In genomic region chr12:25151476-25151875, GRCh38 we compare ENCODE assay signal across 9 cellular contexts. TPM values are rescaled to one million over a fixed set of nuclear protein-coding genes. Genes with fewer than 3 reads are reported as not detected.
A peak's percentile ranks its signal among the peaks of the same experiment; 100 is the strongest.
DNase-seq lines count a peak whose midpoint lies in the region; ATAC-seq, FAIRE-seq and TF ChIP-seq lines count a peak whose summit lies in the region.
"Had no signal": no experiment of that assay in that cellular context is flagged by ENCODE, and none has a peak within 500 bp of the region (broad histone marks: within the 10 kb centered on the region; RNA-seq: fewer than 3 reads in every experiment).

No MANE protein-coding gene starts in this region.

- no peak overlapping the region for H3K4me3 ChIP-seq in AG04450 (ENCODE audit: low read depth, low read length)
- no peak overlapping the region for H3K4me3 ChIP-seq in coronary artery
- no peak overlapping the region for H3K4me3 ChIP-seq in HepG2 (replicated peaks in 1 of 3; ENCODE audit: insufficient read depth in 1 of 3, low read depth in 2 of 3, low read length in 3 of 3)

- FAIRE-seq in HepG2 (lab: Jason Lieb, UNC) = no peak
- FAIRE-seq: G401.6 had no signal

- no peak for TF ChIP-seq RAD21 in HepG2 (CRISPR knock-in tag; IDR thresholded peaks at IDR 0.05)

- H3K4me1 ChIP-seq in HepG2 (ENCODE audit: insufficient read depth, low read length) = peaks cover 5% of the 10 kb centered on the region; the same call in 1 of the 2 replicates

- WGBS in HepG2 (ENCODE audit: low lambda C conversion rate) = 5% methylated on average over 5 of the region's 5 CpGs

- no TSS peak for BruUV-seq in HepG2 (replicated peaks; lab: Mats Ljungman, UMichigan)

- H3K27me3 ChIP-seq in AG04450 (ENCODE audit: control insufficient read depth, insufficient read depth, low read length) (no peaks in the 10 kb centered on the region), HepG2 (ENCODE audit: control insufficient read depth in 1 of 2, insufficient read depth in 2 of 2, low read length in 2 of 2) (no peaks in the 10 kb centered on the region)

- in situ Hi-C loops in HepG2 (cut with HindIII; ENCODE audit: extremely low pct_ligation_motif_present, low pct_unique_long_range_greater_than_20kb) = no loop called here

- H3K4me2 ChIP-seq in HepG2 (ENCODE audit: low read depth, low read length) = no peak overlapping the region

- CTCF ChIA-PET in AG04450 (lab: Charles Lee) = interaction anchor here (0.7 to 6.0 kb wide), 6 partner anchors 45 to 285 kb away, joined by 3 to 76 read pairs (median 3); no protein-coding TSS in a partner anchor
- CTCF ChIA-PET in HepG2 (lab: Yijun Ruan, JAX; ENCODE audit: low intra/inter-chr PET ratio, low total read pairs) = no interaction called here

- TF ChIP-seq CTCF in AG04450 (IDR thresholded peaks at IDR 0.05; ENCODE audit: low read depth, low read length) (no peak), coronary artery (IDR thresholded peaks at IDR 0.05) (no peak), HepG2 (CRISPR knock-in tag; IDR thresholded peaks at IDR 0.05) (no peak)

- ATAC-seq in HepG2 = no peak

- no peaks in the 10 kb centered on the region for H4K20me1 ChIP-seq in HepG2 (ENCODE audit: insufficient read depth, low read length)

- H3K79me2 ChIP-seq in HepG2 (ENCODE audit: insufficient read depth, low read length) = no peaks in the 10 kb centered on the region

- no peak for TF ChIP-seq POLR2A in HepG2 (IDR thresholded peaks at IDR 0.05; ENCODE audit: insufficient read depth in 1 of 2, low read depth in 2 of 2, low read length in 2 of 2)

- POLR2A ChIA-PET in AG04450 (lab: Yijun Ruan, JAX) = interaction anchor here (0.6 to 1.3 kb wide), 4 partner anchors 9 to 232 kb away, joined by 3 to 7 read pairs (median 4); partner anchors contain the start of genes DNAI7 and ETFRF1
- POLR2A ChIA-PET in HepG2 (lab: Yijun Ruan, JAX) = no interaction called here

- intact Hi-C loops in HepG2 (cut with micrococcal nuclease; ENCODE audit: unreplicated experiment) = no loop called here

- H3K27ac ChIP-seq in AG04450 (ENCODE audit: low read depth, low read length) (peak overlapping the region; percentile 77), coronary artery (peak overlapping the region in 1 of 2 donors; percentile 56), HepG2 (ENCODE audit: extremely low read length, insufficient read depth, low read length) (no peak overlapping the region)

- H3K9me3 ChIP-seq in AG04450 (ENCODE audit: control insufficient read depth, insufficient read depth, low read length) = no peaks in the 10 kb centered on the region
- H3K9me3 ChIP-seq in HepG2 (ENCODE audit: low read length) = no peaks in the 10 kb centered on the region

- no peak overlapping the region for H3K9ac ChIP-seq in HepG2 (ENCODE audit: insufficient read depth, low read depth, low read length)

- peak; percentile 98 for DNase-seq in AG04450 (ENCODE audit: low read depth, low spot score)
- DNase-seq in LHCN-M2 (ENCODE audit: low read depth) = peak; percentile 90
- peak; percentile 76 for DNase-seq in coronary artery (ENCODE audit: low spot score)
- no peak for DNase-seq in HepG2 (ENCODE audit: low spot score)
- DNase-seq in OCI-M1 (lab: John Stamatoyannopoulos, UW) = no peak
- DNase-seq in activated CD4-positive, CD25-positive, alpha-beta regulatory T cell treated with anti-CD3 and anti-CD28 coated beads, Interleukin-2, amount 50 U/mL, for 72 hours = no peak
- no peak for DNase-seq in NCI-H526 (lab: John Stamatoyannopoulos, UW)
- DNase-seq in stimulated activated CD4-positive, alpha-beta T cell treated with anti-CD3 and anti-CD28 coated beads, Interleukin-1b, Interleukin-23, amount 100 ng/mL, for 48 hours = no peak

- no peak for TF ChIP-seq EP300 in HepG2 (IDR thresholded peaks at IDR 0.05; ENCODE audit: low read depth in 2 of 2, low read length in 2 of 2)
- TF ChIP-seq EP300 in HepG2 (CRISPR knock-in tag; IDR thresholded peaks at IDR 0.05; ENCODE audit: borderline replicate concordance) = no peak

- no peaks in the 10 kb centered on the region for H3K36me3 ChIP-seq in HepG2 (replicated peaks in 1 of 2; ENCODE audit: control insufficient read depth in 1 of 2, insufficient read depth in 2 of 2, low read length in 2 of 2)

- no peak overlapping the region for H2AFZ ChIP-seq in HepG2 (ENCODE audit: low read length)

TF ChIP-seq in HepG2, 621 proteins besides CTCF, POLR2A, EP300 and RAD21 (continues in another document):
- TF ChIP-seq DNMT1 (CRISPR knock-in tag; IDR thresholded peaks at IDR 0.05) (no peak), ZNF850 (CRISPR knock-in tag; conservative IDR thresholded peaks at IDR 0.05) (no peak), CREB1 (IDR thresholded peaks at IDR 0.05) (peak; percentile 81), CREB1 (CRISPR knock-in tag; IDR thresholded peaks at IDR 0.05) (no peak), ATF7 (IDR thresholded peaks at IDR 0.05) (peak; percentile 70), ATF7 (CRISPR knock-in tag; IDR thresholded peaks at IDR 0.05) (no peak), ZNF367 (CRISPR knock-in tag; IDR thresholded peaks at IDR 0.05; ENCODE audit: borderline replicate concordance) (no peak), ZMYM3 (CRISPR knock-in tag; IDR thresholded peaks at IDR 0.05) (no peak)

RNA-seq across cellular contexts. Expression of gene DNAI7, which starts 43.5 kb away (rescaled TPM):
- polyA plus RNA-seq in AG04450 (2011; rRNA removed) = 0.11 and 0.26 TPM in 2 replicates
- polyA minus RNA-seq in AG04450 (2011; rRNA and poly(A)+ RNA removed) = 0.09 TPM in 1 of 2 replicates, not detected in the other
- 0.11 and 0.83 TPM in 2 replicates for total RNA-seq in LHCN-M2 (2014; rRNA removed)
- polyA plus RNA-seq in LHCN-M2 (2012) = 0.07 TPM
- 0.04 TPM in 1 of 2 replicates, not detected in the other for total RNA-seq in HepG2 (2016; rRNA removed; fragmentation: Illumina TruSeq; extraction: Trizol)
- total RNA-seq in HepG2 (2016; cell fraction: cytosol; rRNA removed; fragmentation: Illumina TruSeq; extraction: Trizol; ENCODE audit: low read depth) = 0.10 TPM in 1 of 2 replicates, not detected in the other
- not detected in 2 replicates for total RNA-seq in HepG2 (2016; cell fraction: insoluble cytoplasmic fraction; rRNA removed; fragmentation: Illumina TruSeq; extraction: Trizol)
- 0.07 and 0.12 TPM in 2 replicates for total RNA-seq in HepG2 (2016; cell fraction: membrane; rRNA removed; fragmentation: Illumina TruSeq; extraction: Trizol)
- not detected in 2 replicates for total RNA-seq in HepG2 (2016; cell fraction: nucleus; rRNA removed; fragmentation: Illumina TruSeq; extraction: Trizol)
- 0.25 TPM in 1 of 2 replicates, not detected in the other for polyA plus RNA-seq in HepG2 (2011; rRNA removed)
- polyA plus RNA-seq in HepG2 (2011; cell fraction: cytosol; rRNA removed) = not detected in 2 replicates
- not detected in 2 replicates for polyA plus RNA-seq in HepG2 (2011; cell fraction: nucleus; rRNA removed)
- not detected in 2 replicates for polyA plus RNA-seq in HepG2 (2012)
- not detected in 2 replicates for polyA plus RNA-seq in HepG2 (2016; cell fraction: cytosol; fragmentation: Illumina TruSeq; extraction: Trizol; ENCODE audit: low read depth)
- polyA plus RNA-seq in HepG2 (2016; cell fraction: insoluble cytoplasmic fraction; fragmentation: Illumina TruSeq; extraction: Trizol; ENCODE audit: low read depth) = not detected in 2 replicates
- not detected in 2 replicates for polyA plus RNA-seq in HepG2 (2016; cell fraction: membrane; fragmentation: Illumina TruSeq; extraction: Trizol; ENCODE audit: low read depth)
- not detected in 2 replicates for polyA plus RNA-seq in HepG2 (2016; cell fraction: nucleus; fragmentation: Illumina TruSeq; extraction: Trizol; ENCODE audit: insufficient read depth, low read depth)
- 0.06 and 0.09 TPM in 2 replicates for polyA minus RNA-seq in HepG2 (2011; rRNA and poly(A)+ RNA removed; ENCODE audit: low replicate concordance)
- polyA minus RNA-seq in HepG2 (2011; cell fraction: cytosol; rRNA and poly(A)+ RNA removed) = not detected in 2 replicates
- not detected in 2 replicates for polyA minus RNA-seq in HepG2 (2011; cell fraction: nucleus; rRNA and poly(A)+ RNA removed)

RNA-seq across cellular contexts. Expression of gene ETFRF1, which starts 43.6 kb away (rescaled TPM):
- polyA plus RNA-seq in AG04450 (2011; rRNA removed) (18.2 and 26.6 TPM in 2 replicates), HepG2 (2011; rRNA removed) (6.4 and 6.8 TPM in 2 replicates)
- polyA minus RNA-seq in AG04450 (2011; rRNA and poly(A)+ RNA removed) = 5.8 and 7.0 TPM in 2 replicates
- total RNA-seq in LHCN-M2 (2014; rRNA removed) (12.3 and 24.9 TPM in 2 replicates), HepG2 (2016; rRNA removed; fragmentation: Illumina TruSeq; extraction: Trizol) (7.0 and 9.3 TPM in 2 replicates)
- 6.2 TPM for polyA plus RNA-seq in LHCN-M2 (2012)
- 4.4 and 5.9 TPM in 2 replicates for total RNA-seq in HepG2 (2016; cell fraction: cytosol; rRNA removed; fragmentation: Illumina TruSeq; extraction: Trizol; ENCODE audit: low read depth)
- 6.8 and 10.2 TPM in 2 replicates for total RNA-seq in HepG2 (2016; cell fraction: insoluble cytoplasmic fraction; rRNA removed; fragmentation: Illumina TruSeq; extraction: Trizol)
- 8.4 and 9.4 TPM in 2 replicates for total RNA-seq in HepG2 (2016; cell fraction: membrane; rRNA removed; fragmentation: Illumina TruSeq; extraction: Trizol)
- total RNA-seq in HepG2 (2016; cell fraction: nucleus; rRNA removed; fragmentation: Illumina TruSeq; extraction: Trizol) = 10.6 and 12.6 TPM in 2 replicates
- 6.7 and 10.2 TPM in 2 replicates for polyA plus RNA-seq in HepG2 (2011; cell fraction: cytosol; rRNA removed)
- polyA plus RNA-seq in HepG2 (2011; cell fraction: nucleus; rRNA removed) = 3.4 and 4.7 TPM in 2 replicates
- 7.9 and 8.0 TPM in 2 replicates for polyA plus RNA-seq in HepG2 (2012)
- 8.3 and 9.5 TPM in 2 replicates for polyA plus RNA-seq in HepG2 (2016; cell fraction: cytosol; fragmentation: Illumina TruSeq; extraction: Trizol; ENCODE audit: low read depth)
- polyA plus RNA-seq in HepG2 (2016; cell fraction: insoluble cytoplasmic fraction; fragmentation: Illumina TruSeq; extraction: Trizol; ENCODE audit: low read depth) = 11.1 and 14.8 TPM in 2 replicates
- 10.1 and 11.6 TPM in 2 replicates for polyA plus RNA-seq in HepG2 (2016; cell fraction: membrane; fragmentation: Illumina TruSeq; extraction: Trizol; ENCODE audit: low read depth)
- 10.5 and 12.8 TPM in 2 replicates for polyA plus RNA-seq in HepG2 (2016; cell fraction: nucleus; fragmentation: Illumina TruSeq; extraction: Trizol; ENCODE audit: insufficient read depth, low read depth)
- 0.80 and 2.7 TPM in 2 replicates for polyA minus RNA-seq in HepG2 (2011; rRNA and poly(A)+ RNA removed; ENCODE audit: low replicate concordance)
- polyA minus RNA-seq in HepG2 (2011; cell fraction: cytosol; rRNA and poly(A)+ RNA removed) = 2.5 and 2.9 TPM in 2 replicates
- polyA minus RNA-seq in HepG2 (2011; cell fraction: nucleus; rRNA and poly(A)+ RNA removed) = 17.3 and 24.6 TPM in 2 replicates

Comparison
In these comparisons a context has a peak if more than half of its experiments do, and no peak if none do; other contexts are left out.
1. DNase-seq: peak in AG04450 (single experiment), LHCN-M2 (single experiment) and coronary artery (single experiment); none in HepG2 (single experiment), OCI-M1 (single experiment), activated CD4-positive, CD25-positive, alpha-beta regulatory T cell treated with anti-CD3 and anti-CD28 coated beads, Interleukin-2, amount 50 U/mL, for 72 hours (single experiment), NCI-H526 (0 of 2) and stimulated activated CD4-positive, alpha-beta T cell treated with anti-CD3 and anti-CD28 coated beads, Interleukin-1b, Interleukin-23, amount 100 ng/mL, for 48 hours (single experiment).